8 cellular contexts compared by ENCODE assay signal in genomic region chr16:29811896-29812665, GRCh38. TPM values are rescaled to one million over a fixed set of nuclear protein-coding genes. Genes with fewer than 3 reads are reported as not detected.
DNase-seq lines count a peak whose midpoint lies in the region; ATAC-seq, FAIRE-seq and TF ChIP-seq lines count a peak whose summit lies in the region.

TSS of gene PRRT2 (plus strand) at chr16:29812193. CDS start at chr16:29813055, 862 bp downstream.

- DNase-seq in GM12891 (ENCODE audit: insufficient read length, low spot score) (no peak), NCI-H446 treated with DMSO at 0.1 percent for 48 hours (lab: John Stamatoyannopoulos, UW) (peak; percentile 38), activated gamma-delta T cell (lab: John Stamatoyannopoulos, UW) (peak; percentile 45), frontal cortex (ENCODE audit: low spot score in 2 of 2) (peak in 1 of 2 donors; percentile 69), SKM-1 (lab: John Stamatoyannopoulos, UW; ENCODE audit: unreplicated experiment) (no peak)

- peak within 1 kb of the TSS; percentile 83 for H3K4me3 ChIP-seq in neuron (ENCODE audit: low read length)

- H3K4me1 ChIP-seq in neuron (ENCODE audit: insufficient read depth, low read length), result peaks cover 66% of the 10 kb centered on the region

- no peak within 1 kb of the TSS for H2AFZ ChIP-seq in neuron (ENCODE audit: low read depth, low read length)

- peak; percentile 59 for FAIRE-seq in GM12891 (lab: Jason Lieb, UNC)
- FAIRE-seq in frontal cortex (lab: Jason Lieb, UNC), result no peak

- ATAC-seq in GM18861 (IDR thresholded peaks at IDR 0.05; ENCODE audit: unreplicated experiment), result no peak
- ATAC-seq in HG02852 (IDR thresholded peaks at IDR 0.05; ENCODE audit: unreplicated experiment), result no peak

- TF ChIP-seq POLR2A in GM12891 (IDR thresholded peaks at IDR 0.05; ENCODE audit: low read depth, low read length), result no peak

- peaks cover 16% of the 10 kb centered on the region for H3K36me3 ChIP-seq in neuron (ENCODE audit: insufficient read depth, low read length)

- H3K9me3 ChIP-seq in neuron (ENCODE audit: low read length), result no peaks in the 10 kb centered on the region

- no peaks in the 10 kb centered on the region for H3K27me3 ChIP-seq in neuron (ENCODE audit: insufficient read depth, low read length)

TF ChIP-seq in GM12891, 5 proteins besides CTCF, POLR2A, EP300 and RAD21:
- no peak for TF ChIP-seq POU2F2 (IDR thresholded peaks at IDR 0.05; ENCODE audit: low read depth, low read length)
- no peak for TF ChIP-seq PAX5 (IDR thresholded peaks at IDR 0.05; ENCODE audit: insufficient read depth, low read length, severe bottlenecking)
- TF ChIP-seq POLR2AphosphoS5 (IDR thresholded peaks at IDR 0.05; ENCODE audit: low read depth, low read length), result no peak
- no peak for TF ChIP-seq TAF1 (IDR thresholded peaks at IDR 0.05; ENCODE audit: low read depth, low read length)
- TF ChIP-seq SPI1 (IDR thresholded peaks at IDR 0.05; ENCODE audit: low read depth, low read length), result no peak

RNA-seq across cellular contexts. Expression of gene PRRT2, which starts in this region (rescaled TPM):
- 0.36 TPM for polyA plus RNA-seq in GM12891 (2012; ENCODE audit: low read depth, missing spikeins)
- total RNA-seq in frontal cortex, result 15.9 TPM

Comparison
In these comparisons a context has a peak if more than half of its experiments do, and no peak if none do; other contexts are left out.
1. DNase-seq: peak in NCI-H446 treated with DMSO at 0.1 percent for 48 hours (single experiment) and activated gamma-delta T cell (single experiment); none in GM12891 (single experiment) and SKM-1 (single experiment).